1 cellular context compared by ENCODE assay signal in the genomic region with DNA sequence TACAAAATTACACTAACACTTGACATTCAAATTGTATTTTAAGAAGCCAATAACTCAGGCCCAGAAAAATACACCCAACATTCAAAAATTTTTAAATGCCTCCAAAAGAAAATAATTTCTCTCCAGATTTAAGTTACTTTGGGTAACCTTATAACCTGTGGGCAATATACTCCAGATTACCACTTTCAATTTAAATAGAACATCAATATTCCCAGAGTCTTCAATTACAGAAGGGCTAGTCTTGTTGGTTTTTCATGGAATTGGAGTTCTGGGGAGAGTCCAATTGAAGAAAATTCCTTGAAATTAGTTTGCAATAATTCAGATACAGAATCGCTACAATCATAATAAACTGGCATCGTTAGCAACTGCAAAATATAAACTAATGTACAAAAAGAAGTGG.
TF ChIP-seq lines count a peak whose summit lies in the region.

No MANE protein-coding gene starts in this region.

TF ChIP-seq in IMR-90, 13 proteins besides CTCF, POLR2A, EP300 and RAD21 (continued from another document):
- TF ChIP-seq ELK1 (IDR thresholded peaks at IDR 0.05; ENCODE audit: borderline replicate concordance, low read depth, low read length) (no peak), MXI1 (IDR thresholded peaks at IDR 0.05; ENCODE audit: borderline replicate concordance, low read depth, low read length) (no peak), RFX5 (IDR thresholded peaks at IDR 0.05; ENCODE audit: low read depth, low read length) (no peak), CEBPB (IDR thresholded peaks at IDR 0.05; ENCODE audit: low read depth, low read length) (no peak), MAZ (IDR thresholded peaks at IDR 0.05; ENCODE audit: borderline replicate concordance, low read depth, low read length) (no peak)
